In genomic region chr9:3526166-3526902, GRCh38 we compare ENCODE assay signal across 8 cellular contexts. TPM values are rescaled to one million over a fixed set of nuclear protein-coding genes. Genes with fewer than 3 reads are reported as not detected.
DNase-seq lines count a peak whose midpoint lies in the region; ATAC-seq and TF ChIP-seq lines count a peak whose summit lies in the region.

No MANE protein-coding gene starts in this region.

- H3K27me3 ChIP-seq in SK-N-SH (ENCODE audit: insufficient read depth) = no peaks in the 10 kb centered on the region
- no peaks in the 10 kb centered on the region for H3K27me3 ChIP-seq in thoracic aorta (replicated peaks; ENCODE audit: insufficient read depth)

- H3K79me2 ChIP-seq in SK-N-SH (ENCODE audit: insufficient read depth) = peaks cover 76% of the 10 kb centered on the region

- H3K36me3 ChIP-seq in SK-N-SH (replicated peaks in 1 of 2; ENCODE audit: control insufficient read depth in 1 of 2, insufficient read depth in 2 of 2, low read length in 1 of 2) = peaks cover 2 to 18% of the 10 kb centered on the region in 2 experiments
- H3K36me3 ChIP-seq in thoracic aorta = no peaks in the 10 kb centered on the region

- peak overlapping the region; percentile 86 for H2AFZ ChIP-seq in SK-N-SH (ENCODE audit: low read depth)

- peaks cover 7% of the 10 kb centered on the region for H3F3A ChIP-seq in SK-N-SH (replicated peaks; ENCODE audit: insufficient read depth)

- H3K4me1 ChIP-seq in SK-N-SH (ENCODE audit: control insufficient read depth in 1 of 2, insufficient read depth in 2 of 2, low read depth in 1 of 2, low read length in 1 of 2) (peaks cover 15 to 17% of the 10 kb centered on the region in 2 experiments; a peak in 3 of 4 replicates), thoracic aorta (ENCODE audit: control insufficient read depth in 1 of 2, low read depth in 2 of 2) (peaks cover 6 to 20% of the 10 kb centered on the region in 2 donors)

- H3K9ac ChIP-seq in SK-N-SH = peak overlapping the region; percentile 100

- H3K9me3 ChIP-seq in SK-N-SH = no peaks in the 10 kb centered on the region
- no peaks in the 10 kb centered on the region for H3K9me3 ChIP-seq in thoracic aorta

- H3K4me3 Mint-ChIP-seq in HFFc6 = peak overlapping the region; percentile 96
- peak overlapping the region; percentile 99 for H3K4me3 Mint-ChIP-seq in glutamatergic neuron (ENCODE audit: unreplicated experiment)
- H3K4me3 Mint-ChIP-seq in osteocyte (ENCODE audit: unreplicated experiment) = peak overlapping the region; percentile 96

- WGBS in SK-N-SH (ENCODE audit: low lambda C conversion rate) = 0% methylated on average over 4 of the region's 67 CpGs

- peak; percentile 75 for DNase-seq in HFFc6
- DNase-seq in MV-4-11 (lab: John Stamatoyannopoulos, UW) = peak; percentile 81
- peak; percentile 88 for DNase-seq in SK-N-SH
- peak; percentile 83 to 91 for DNase-seq in activated naive CD4-positive, alpha-beta T cell treated with anti-CD3 and anti-CD28 coated beads, Interleukin-2, amount 50 U/mL, for 72 hours (ENCODE audit: low spot score in 2 of 2)
- peak; percentile 86 for DNase-seq in glutamatergic neuron
- DNase-seq in osteocyte (ENCODE audit: extremely low spot score, unreplicated experiment) = peak; percentile 95
- DNase-seq in thoracic aorta (ENCODE audit: low spot score) = peak; percentile 26

- peak overlapping the region; percentile 95 for H3K4me3 ChIP-seq in GM08714 (ENCODE audit: low read length)
- peak overlapping the region; percentile 79 to 95 for H3K4me3 ChIP-seq in SK-N-SH (ENCODE audit: low read depth in 2 of 2, low read length in 1 of 2)
- H3K4me3 ChIP-seq in thoracic aorta = peak overlapping the region; percentile 88

- H3K36me3 Mint-ChIP-seq in HFFc6 (ENCODE audit: low read depth) (peaks cover 24% of the 10 kb centered on the region; the same call in 1 of the 2 replicates), glutamatergic neuron (ENCODE audit: unreplicated experiment) (no peaks in the 10 kb centered on the region), osteocyte (ENCODE audit: unreplicated experiment) (peaks cover 9% of the 10 kb centered on the region)
- H3K36me3 Mint-ChIP-seq in activated naive CD4-positive, alpha-beta T cell treated with anti-CD3 and anti-CD28 coated beads, Interleukin-2, amount 50 U/mL, for 72 hours = peaks cover 31 to 35% of the 10 kb centered on the region in 2 donors

- no peak for TF ChIP-seq CTCF in HFFc6 (IDR thresholded peaks at IDR 0.05)
- TF ChIP-seq CTCF in SK-N-SH (IDR thresholded peaks at IDR 0.05) = no peak; the same call in 1 of the 2 replicates
- TF ChIP-seq CTCF in glutamatergic neuron (IDR thresholded peaks at IDR 0.05; ENCODE audit: partially characterized antibody, unreplicated experiment) = no peak
- TF ChIP-seq CTCF in osteocyte (IDR thresholded peaks at IDR 0.05) = no peak
- TF ChIP-seq CTCF in thoracic aorta (IDR thresholded peaks at IDR 0.05) = no peak

- H3K4me2 ChIP-seq in SK-N-SH = peak overlapping the region; percentile 85

- CTCF ChIA-PET in SK-N-SH (lab: Yijun Ruan, JAX) = interaction anchor here (1.0 to 1.4 kb wide), 2 partner anchors 10 to 19 kb away, joined by 3 to 4 read pairs; no protein-coding TSS in a partner anchor

- H3K9me3 Mint-ChIP-seq in HFFc6 (no peaks in the 10 kb centered on the region), glutamatergic neuron (ENCODE audit: unreplicated experiment) (peaks cover 12% of the 10 kb centered on the region), osteocyte (ENCODE audit: unreplicated experiment) (no peaks in the 10 kb centered on the region)
- H3K9me3 Mint-ChIP-seq in activated naive CD4-positive, alpha-beta T cell treated with anti-CD3 and anti-CD28 coated beads, Interleukin-2, amount 50 U/mL, for 72 hours = no peaks in the 10 kb centered on the region

- ATAC-seq in activated naive CD4-positive, alpha-beta T cell treated with anti-CD3 and anti-CD28 coated beads, Interleukin-2, amount 50 U/mL, for 72 hours = peak; percentile 65 to 71
- ATAC-seq in thoracic aorta (ENCODE audit: insufficient number of reproducible peaks, low FRiP score, low read depth) = peak; percentile 81

- POLR2A ChIA-PET in SK-N-SH (lab: Yijun Ruan, JAX) = interaction anchor here (0.6 to 1.9 kb wide), 11 partner anchors 9 to 812 kb away, joined by 3 to 7 read pairs (median 4); partner anchors contain the start of gene PUM3

- no peak; a peak in 1 of 4 replicates for TF ChIP-seq EP300 in SK-N-SH (IDR thresholded peaks at IDR 0.05; ENCODE audit: borderline replicate concordance in 1 of 2, low read depth in 1 of 2, low read length in 1 of 2)

- no peaks in the 10 kb centered on the region for H3K9me2 ChIP-seq in SK-N-SH

- H3K27me3 Mint-ChIP-seq in HFFc6 (ENCODE audit: insufficient read depth) (peaks cover 4% of the 10 kb centered on the region; the same call in 1 of the 2 replicates), glutamatergic neuron (ENCODE audit: unreplicated experiment) (peaks cover 13% of the 10 kb centered on the region), osteocyte (ENCODE audit: unreplicated experiment) (no peaks in the 10 kb centered on the region)

- peak overlapping the region; percentile 100 for H3K27ac Mint-ChIP-seq in HFFc6
- peak overlapping the region; percentile 96 to 99 for H3K27ac Mint-ChIP-seq in activated naive CD4-positive, alpha-beta T cell treated with anti-CD3 and anti-CD28 coated beads, Interleukin-2, amount 50 U/mL, for 72 hours
- H3K27ac Mint-ChIP-seq in glutamatergic neuron (ENCODE audit: unreplicated experiment) = peak overlapping the region; percentile 99
- peak overlapping the region; percentile 100 for H3K27ac Mint-ChIP-seq in osteocyte (ENCODE audit: unreplicated experiment)

- no peak for TF ChIP-seq RAD21 in SK-N-SH (IDR thresholded peaks at IDR 0.05; ENCODE audit: low read length)

- H3K27ac ChIP-seq in SK-N-SH (ENCODE audit: low read depth in 2 of 2, low read length in 1 of 2) (peak overlapping the region; percentile 100), thoracic aorta (peak overlapping the region; percentile 100)

- H3K4me1 Mint-ChIP-seq in HFFc6 (ENCODE audit: low read depth) (peaks cover 47% of the 10 kb centered on the region), glutamatergic neuron (ENCODE audit: low read depth, unreplicated experiment) (peaks cover 19% of the 10 kb centered on the region), osteocyte (ENCODE audit: unreplicated experiment) (peaks cover 37% of the 10 kb centered on the region)

- H4K20me1 ChIP-seq in SK-N-SH (ENCODE audit: insufficient read depth) = no peaks in the 10 kb centered on the region; the same call in 1 of the 2 replicates

TF ChIP-seq in SK-N-SH, 30 proteins besides CTCF, POLR2A, EP300 and RAD21 (continues in another document):
- no peak for TF ChIP-seq ZBTB33 (IDR thresholded peaks at IDR 0.05; ENCODE audit: borderline replicate concordance, low read depth)
- 0 out of 2 replicates have a peak, but pooled peaks have one; percentile 57 for TF ChIP-seq TEAD4 (IDR thresholded peaks at IDR 0.05; ENCODE audit: borderline replicate concordance, insufficient read depth)
- no peak for TF ChIP-seq PBX3 (IDR thresholded peaks at IDR 0.05)
- TF ChIP-seq SIN3A (IDR thresholded peaks at IDR 0.05; ENCODE audit: borderline replicate concordance, low read depth, low read length) = no peak
- TF ChIP-seq YY1 (IDR thresholded peaks at IDR 0.05; ENCODE audit: low read depth) = peak; percentile 93
- TF ChIP-seq ELF1 (IDR thresholded peaks at IDR 0.05) = peak; percentile 50; the same call in 1 of the 2 replicates
- peak; percentile 94 for TF ChIP-seq POLR2AphosphoS5 (IDR thresholded peaks at IDR 0.05; ENCODE audit: low read depth, low read length)
- TF ChIP-seq MAX (IDR thresholded peaks at IDR 0.05; ENCODE audit: low read depth) = peak; percentile 88
- TF ChIP-seq GABPA (IDR thresholded peaks at IDR 0.05; ENCODE audit: low read depth) = peak; percentile 73

RNA-seq across cellular contexts. Expression of gene RFX3, which starts 0.5 kb away (rescaled TPM):
- 1 to 10 TPM; 2.8 to 4.2 (median 3.5) TPM for total RNA-seq in HFFc6 (2021; fragmentation: NEBNext Ultra II Directional; extraction: Animal tissue kit (Norgen Biotek cat#: 25700))
- 1.7 and 2.1 TPM in 2 replicates for polyA plus RNA-seq in SK-N-SH (2012; rRNA removed)
- 1.0 and 1.5 TPM in 2 replicates for polyA plus RNA-seq in SK-N-SH (2012; cell fraction: cytosol; rRNA removed)
- 2.6 and 5.5 TPM in 2 replicates for polyA plus RNA-seq in SK-N-SH (2012; cell fraction: nucleus; rRNA removed)
- 10 to 100 TPM in 1 of 2 donors, 1 to 10 TPM in 1; 10.0 to 14.2 TPM for total RNA-seq in activated naive CD4-positive, alpha-beta T cell treated with anti-CD3 and anti-CD28 coated beads, Interleukin-2, amount 50 U/mL, for 72 hours
- 61.6 TPM for total RNA-seq in glutamatergic neuron (ENCODE audit: unreplicated experiment)
- total RNA-seq in osteocyte = 9.4 and 10.0 TPM in 2 replicates
- 10 to 100 TPM in 1 of 2 donors, 1 to 10 TPM in 1; 2.6 to 15.6 TPM for total RNA-seq in thoracic aorta

Comparison
In these comparisons a context has a peak if more than half of its experiments do, and no peak if none do; other contexts are left out.
1. Peak in every context shown above with its lines: DNase-seq, ATAC-seq, H3K4me3 ChIP-seq and H3K27ac ChIP-seq.
2. DNase-seq: peak in every context shown above with its lines; median percentile 95 in osteocyte; 88 in SK-N-SH; 87 in activated naive CD4-positive, alpha-beta T cell treated with anti-CD3 and anti-CD28 coated beads, Interleukin-2, amount 50 U/mL, for 72 hours; 86 in glutamatergic neuron; 81 in MV-4-11; 75 in HFFc6; 26 in thoracic aorta.